Comparison of ENCODE assay signal across 21 cellular contexts in genomic region chr19:27770095-27770494, GRCh38.
"Had no signal": no experiment of that assay in that cellular context is flagged by ENCODE, and none has a peak within 500 bp of the region (broad histone marks: within the 10 kb centered on the region; RNA-seq: fewer than 3 reads in every experiment).

No MANE protein-coding gene starts in this region.

- FAIRE-seq: RCC 7860 had no signal

- H3K27ac ChIP-seq: SJSA1 had no signal

- H3K9me2 ChIP-seq: SK-N-SH had no signal

- DNase-seq: KBM-7, NCI-H1092, NCI-H1105 treated with DMSO at 0.1 percent for 48 hours, NCI-H1436, NCI-H187, NCI-H2029, NCI-H2081 treated with DMSO at 0.1 percent for 48 hours, NCI-H2171, NCI-H226, NCI-H446, NCI-H510A, NCI-H524 treated with DMSO at 0.1 percent for 48 hours, NCI-H69, NCI-H774, Right ventricle myocardium superior, RPMI8226, SIG-M5, SK-N-SH, SW 1271 had no signal

- H3K4me2 ChIP-seq: SK-N-SH had no signal

- H3K4me1 ChIP-seq: SJSA1 had no signal

- H3K4me3 ChIP-seq: SJSA1 had no signal

- H3K27me3 ChIP-seq: SJSA1 had no signal

- H3K9me3 ChIP-seq: SK-N-SH had no signal

- H3K9ac ChIP-seq: SK-N-SH had no signal
